In genomic region chr17:37834168-37834567, GRCh38 we compare ENCODE assay signal across 1 cellular context.
A peak's percentile ranks its signal among the peaks of the same experiment; 100 is the strongest.
TF ChIP-seq lines count a peak whose summit lies in the region.

No MANE protein-coding gene starts in this region.

TF ChIP-seq in HEK293, 187 proteins besides CTCF, POLR2A, EP300 and RAD21 (continued from another document):
- TF ChIP-seq ZBTB10 (tag by site-specific recombination; IDR thresholded peaks at IDR 0.05) (no peak), ZFHX2 (tag by site-specific recombination; conservative IDR thresholded peaks at IDR 0.05) (peak; percentile 99), EGR2 (tag by site-specific recombination; IDR thresholded peaks at IDR 0.05; ENCODE audit: low read depth) (peak; percentile 97), ZNF184 (tag by site-specific recombination; IDR thresholded peaks at IDR 0.05) (no peak), ZNF221 (tag by site-specific recombination; IDR thresholded peaks at IDR 0.05; ENCODE audit: borderline replicate concordance) (no peak), OSR2 (tag by site-specific recombination; IDR thresholded peaks at IDR 0.05) (no peak), ZNF148 (tag by site-specific recombination; IDR thresholded peaks at IDR 0.05; ENCODE audit: borderline replicate concordance) (0 out of 2 replicates have a peak, but pooled peaks have one; percentile 54), ZNF544 (tag by site-specific recombination; IDR thresholded peaks at IDR 0.05) (no peak; the same call in 1 of the 2 replicates), ZNF404 (tag by site-specific recombination; IDR thresholded peaks at IDR 0.05) (no peak), ZNF362 (tag by site-specific recombination; IDR thresholded peaks at IDR 0.05) (no peak), ZNF792 (tag by site-specific recombination; IDR thresholded peaks at IDR 0.05) (no peak), ZBTB11 (tag by site-specific recombination; conservative IDR thresholded peaks at IDR 0.05; ENCODE audit: low read depth) (no peak), REPIN1 (tag by site-specific recombination; IDR thresholded peaks at IDR 0.05; ENCODE audit: low read depth) (no peak)
